ENCODE assay signal across 24 cellular contexts in the genomic region with DNA sequence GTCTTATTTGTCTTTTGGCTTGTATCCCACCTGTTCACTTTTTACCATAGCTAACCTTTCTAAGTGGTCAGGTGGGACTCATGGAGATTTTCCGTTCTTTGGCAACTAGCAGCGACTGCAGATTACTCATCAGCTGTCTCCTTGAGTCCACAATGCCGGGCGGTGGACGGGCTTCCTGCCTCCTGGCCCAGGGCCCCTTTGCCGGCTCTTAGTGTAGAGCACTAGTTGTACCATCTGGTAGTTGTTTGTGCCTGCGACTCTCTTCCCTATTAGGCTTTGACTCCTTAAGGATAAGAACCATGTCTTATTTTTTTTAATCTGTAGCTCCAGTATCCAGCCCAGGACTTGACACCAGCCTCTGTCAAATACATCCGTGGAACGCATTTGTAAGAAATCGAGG.
"Had no signal": no experiment of that assay in that cellular context is flagged by ENCODE, and none has a peak within 500 bp of the region (broad histone marks: within the 10 kb centered on the region; RNA-seq: fewer than 3 reads in every experiment).

No MANE protein-coding gene starts in this region.

- H3K27ac ChIP-seq: epithelial cell of prostate, esophagus muscularis mucosa, gastroesophageal sphincter, left ventricle myocardium inferior, lower lobe of right lung, pancreas, thoracic aorta, transverse colon had no signal

- H3K27me3 Mint-ChIP-seq: natural killer cell treated with Interleukin-12 subunit alpha and Interleukin-12 subunit beta and Interleukin-15 and Interleukin-18, amount 100 ng/mL, for 72 hours; progenitor cell of endocrine pancreas; stimulated activated naive CD8-positive, alpha-beta T cell treated with anti-CD3 and anti-CD28 coated beads, Interleukin-15, Interleukin-2, amounts not matched to agents 100 ng/mL and 50 ng/mL, for 24 hours had no signal

- DNase-seq: effector memory CD4-positive, alpha-beta T cell; foreskin fibroblast; glutamatergic neuron; immature natural killer cell; left cardiac atrium; left ventricle myocardium inferior; lower lobe of right lung; occipital lobe; pancreas; right cardiac atrium; stimulated activated CD4-positive, alpha-beta T cell treated with anti-CD3 and anti-CD28 coated beads, Interleukin-4, amount 100 ng/mL, for 1 hour; stimulated activated CD8-positive, alpha-beta memory T cell treated with anti-CD3 and anti-CD28 coated beads, Interleukin-4, amount 100 ng/mL, for 48 hours; transverse colon had no signal

- H3K9me3 ChIP-seq: esophagus muscularis mucosa, gastroesophageal sphincter, left ventricle myocardium inferior, lower lobe of right lung, pancreas, thoracic aorta, transverse colon had no signal

- H3K36me3 ChIP-seq: esophagus muscularis mucosa, gastroesophageal sphincter, left ventricle myocardium inferior, lower lobe of right lung, pancreas, thoracic aorta, transverse colon had no signal

- H3K36me3 Mint-ChIP-seq: immature natural killer cell; natural killer cell treated with Interleukin-12 subunit alpha and Interleukin-12 subunit beta and Interleukin-15 and Interleukin-18, amount 100 ng/mL, for 72 hours; stimulated activated effector memory CD8-positive, alpha-beta T cell treated with anti-CD3 and anti-CD28 coated beads, Interleukin-12 subunit alpha, Interleukin-12 subunit beta, amount 100 ng/mL, for 72 hours had no signal

- H3K9me3 Mint-ChIP-seq: immature natural killer cell; memory B cell; natural killer cell treated with Interleukin-12 subunit alpha and Interleukin-12 subunit beta and Interleukin-15 and Interleukin-18, amount 100 ng/mL, for 72 hours; stimulated activated effector memory CD8-positive, alpha-beta T cell treated with anti-CD3 and anti-CD28 coated beads, Interleukin-12 subunit alpha, Interleukin-12 subunit beta, amount 100 ng/mL, for 72 hours; stimulated activated naive CD8-positive, alpha-beta T cell treated with anti-CD3 and anti-CD28 coated beads, Interleukin-15, Interleukin-2, amounts not matched to agents 100 ng/mL and 50 ng/mL, for 24 hours had no signal

- H3K4me1 Mint-ChIP-seq: immature natural killer cell; stimulated activated effector memory CD8-positive, alpha-beta T cell treated with anti-CD3 and anti-CD28 coated beads, Interleukin-12 subunit alpha, Interleukin-12 subunit beta, amount 100 ng/mL, for 72 hours had no signal

- ATAC-seq: gastroesophageal sphincter; left cardiac atrium; lower lobe of right lung; natural killer cell treated with Interleukin-12 subunit alpha and Interleukin-12 subunit beta and Interleukin-15 and Interleukin-18, amount 100 ng/mL, for 72 hours; pancreas; right cardiac atrium; stimulated activated effector memory CD8-positive, alpha-beta T cell treated with anti-CD3 and anti-CD28 coated beads, Interleukin-12 subunit alpha, Interleukin-12 subunit beta, amount 100 ng/mL, for 72 hours had no signal

- H3K27ac Mint-ChIP-seq: immature natural killer cell; memory B cell; mesothelial cell of epicardium; natural killer cell treated with Interleukin-12 subunit alpha and Interleukin-12 subunit beta and Interleukin-15 and Interleukin-18, amount 100 ng/mL, for 72 hours; progenitor cell of endocrine pancreas; stimulated activated effector memory CD8-positive, alpha-beta T cell treated with anti-CD3 and anti-CD28 coated beads, Interleukin-12 subunit alpha, Interleukin-12 subunit beta, amount 100 ng/mL, for 72 hours; stimulated activated naive CD8-positive, alpha-beta T cell treated with anti-CD3 and anti-CD28 coated beads, Interleukin-15, Interleukin-2, amounts not matched to agents 100 ng/mL and 50 ng/mL, for 24 hours had no signal

- H3K4me3 Mint-ChIP-seq: immature natural killer cell; memory B cell; mesothelial cell of epicardium; natural killer cell treated with Interleukin-12 subunit alpha and Interleukin-12 subunit beta and Interleukin-15 and Interleukin-18, amount 100 ng/mL, for 72 hours; stimulated activated effector memory CD8-positive, alpha-beta T cell treated with anti-CD3 and anti-CD28 coated beads, Interleukin-12 subunit alpha, Interleukin-12 subunit beta, amount 100 ng/mL, for 72 hours; stimulated activated naive CD8-positive, alpha-beta T cell treated with anti-CD3 and anti-CD28 coated beads, Interleukin-15, Interleukin-2, amounts not matched to agents 100 ng/mL and 50 ng/mL, for 24 hours had no signal

- H3K4me3 ChIP-seq: esophagus muscularis mucosa, gastroesophageal sphincter, left ventricle myocardium inferior, lower lobe of right lung, pancreas, smooth muscle cell, thoracic aorta, transverse colon had no signal

- H3K27me3 ChIP-seq: esophagus muscularis mucosa, gastroesophageal sphincter, pancreas, transverse colon had no signal
